8 cellular contexts compared by ENCODE assay signal in genomic region chr22:35930933-35931332, GRCh38.
DNase-seq lines count a peak whose midpoint lies in the region; FAIRE-seq lines count a peak whose summit lies in the region.

No MANE protein-coding gene starts in this region.

- FAIRE-seq in GM18507 (lab: Jason Lieb, UNC), result no peak

- DNase-seq in AG08396 (ENCODE audit: low spot score), result peak; percentile 52
- DNase-seq in GM18507 (ENCODE audit: extremely low spot score, insufficient read length, low read depth), result peak; percentile 2
- DNase-seq in NOMO-1 treated with DMSO at 0.1 percent for 48 hours (lab: John Stamatoyannopoulos, UW; ENCODE audit: unreplicated experiment), result peak; percentile 55
- DNase-seq in dermis microvascular lymphatic vessel endothelial cell (ENCODE audit: low read depth in 2 of 2), result peak; percentile 84 to 87
- DNase-seq in midbrain (lab: John Stamatoyannopoulos, UW), result peak; percentile 73
- no peak for DNase-seq in activated CD8-positive, alpha-beta memory T cell treated with anti-CD3 and anti-CD28 coated beads, Interleukin-2, amount 50 U/mL, for 4 hours
- no peak for DNase-seq in islet precursor cell
- DNase-seq in activated CD4-positive, CD25-positive, alpha-beta regulatory T cell (lab: John Stamatoyannopoulos, UW), result no peak

Comparison
In these comparisons a context has a peak if more than half of its experiments do, and no peak if none do; other contexts are left out.
1. DNase-seq: peak in AG08396 (single experiment), GM18507 (single experiment), NOMO-1 treated with DMSO at 0.1 percent for 48 hours (single experiment), dermis microvascular lymphatic vessel endothelial cell (2 of 2) and midbrain (single experiment); none in activated CD8-positive, alpha-beta memory T cell treated with anti-CD3 and anti-CD28 coated beads, Interleukin-2, amount 50 U/mL, for 4 hours (single experiment), islet precursor cell (single experiment) and activated CD4-positive, CD25-positive, alpha-beta regulatory T cell (0 of 4).